In the genomic region with DNA sequence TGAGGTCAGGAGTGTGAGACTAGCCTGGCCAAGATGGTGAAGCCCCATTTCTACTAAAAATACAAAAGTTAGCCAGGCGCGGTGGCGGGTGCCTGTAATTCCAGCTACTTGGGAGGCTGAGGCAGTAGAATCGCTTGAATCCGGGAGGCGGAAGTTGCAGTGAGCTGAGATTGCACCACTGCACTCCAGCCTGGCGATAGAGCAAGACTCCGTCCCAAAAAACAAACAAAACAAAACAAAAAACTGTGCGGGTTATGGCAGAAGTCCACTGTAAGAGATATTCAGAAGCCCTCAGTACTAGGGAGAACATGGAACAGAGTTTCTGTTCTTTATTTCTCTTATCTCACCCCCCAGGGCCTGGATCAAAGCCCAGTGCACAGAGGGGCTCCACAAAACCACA, we compare ENCODE assay signal across 7 cellular contexts. TPM values are rescaled to one million over a fixed set of nuclear protein-coding genes. Genes with fewer than 3 reads are reported as not detected.
DNase-seq lines count a peak whose midpoint lies in the region; ATAC-seq and TF ChIP-seq lines count a peak whose summit lies in the region.
"Not testable (repeated sequence)": the region's sequence is repeated elsewhere in the genome, so short reads cannot be mapped to it uniquely, and the experiment has no call there.

No MANE protein-coding gene starts in this region.

- not testable (repeated sequence) for H2BK120ac ChIP-seq in neuronal stem cell (ENCODE audit: low read depth, low read length)

- H3K36me3 ChIP-seq in GM23338 (ENCODE audit: insufficient read depth); colonic mucosa; esophagus muscularis mucosa; neuronal stem cell (replicated peaks in 1 of 2; ENCODE audit: control insufficient read depth in 2 of 2, insufficient read depth in 2 of 2, low read length in 2 of 2): not testable (repeated sequence)

- H3K4ac ChIP-seq in neuronal stem cell (ENCODE audit: low read length) = not testable (repeated sequence)

- H3F3A ChIP-seq in GM23338 (replicated peaks; ENCODE audit: low read depth) = not testable (repeated sequence)

- not testable (repeated sequence) for H3K36me3 Mint-ChIP-seq in GM23338 (ENCODE audit: low read depth); T-helper 17 cell (ENCODE audit: low read depth); mesothelial cell of epicardium; stimulated activated memory B cell treated with anti-CD40 and anti-IgM and Interleukin-4, amounts not matched to agents 10 μg/mL and 1 μg/mL and 100 μg/mL, for 72 hours

- not testable (repeated sequence) for H3K27ac Mint-ChIP-seq in GM23338
- peak overlapping the region; percentile 76 for H3K27ac Mint-ChIP-seq in T-helper 17 cell
- peak overlapping the region; percentile 62 for H3K27ac Mint-ChIP-seq in mesothelial cell of epicardium
- peak overlapping the region; percentile 19 for H3K27ac Mint-ChIP-seq in stimulated activated memory B cell treated with anti-CD40 and anti-IgM and Interleukin-4, amounts not matched to agents 10 μg/mL and 1 μg/mL and 100 μg/mL, for 72 hours

- H3K9ac ChIP-seq in colonic mucosa (ENCODE audit: low read depth in 2 of 2, low read length in 2 of 2); neuronal stem cell (ENCODE audit: low read depth, low read length, poor library complexity): not testable (repeated sequence)

- DNase-seq in GM23338 (ENCODE audit: low spot score); T-helper 17 cell; mesothelial cell of epicardium (ENCODE audit: low spot score in 2 of 2, unreplicated experiment in 2 of 2); neuronal stem cell (ENCODE audit: low spot score): not testable (repeated sequence)
- DNase-seq in colonic mucosa = peak; percentile 9
- DNase-seq in esophagus muscularis mucosa (ENCODE audit: extremely low spot score) = peak; percentile 17

- H4K91ac ChIP-seq in neuronal stem cell (ENCODE audit: low read depth, low read length, poor library complexity) = not testable (repeated sequence)

- H3K79me2 ChIP-seq in GM23338 (replicated peaks; ENCODE audit: insufficient read depth) = not testable (repeated sequence)

- H3K23ac ChIP-seq in neuronal stem cell (ENCODE audit: low read depth, low read length, poor library complexity) = not testable (repeated sequence)

- H2BK15ac ChIP-seq in neuronal stem cell (ENCODE audit: low read length) = not testable (repeated sequence)

- H3K4me1 ChIP-seq in GM23338 (ENCODE audit: insufficient read depth) (peaks cover 19% of the 10 kb centered on the region), esophagus muscularis mucosa (peaks cover 34 to 54% (median 47%) of the 10 kb centered on the region in 4 donors), neuronal stem cell (ENCODE audit: control insufficient read depth in 2 of 2, insufficient read depth in 1 of 2, low read depth in 1 of 2, low read length in 2 of 2) (peaks cover 5 to 14% of the 10 kb centered on the region in 2 donors)
- not testable (repeated sequence) for H3K4me1 ChIP-seq in colonic mucosa

- intact Hi-C loops in colonic mucosa (cut with DNase I); esophagus muscularis mucosa (cut with DNase I): not testable (repeated sequence)

- H3K4me3 Mint-ChIP-seq in GM23338; T-helper 17 cell; mesothelial cell of epicardium; stimulated activated memory B cell treated with anti-CD40 and anti-IgM and Interleukin-4, amounts not matched to agents 10 μg/mL and 1 μg/mL and 100 μg/mL, for 72 hours: not testable (repeated sequence)

- H4K20me1 ChIP-seq in GM23338 (replicated peaks; ENCODE audit: insufficient read depth) = not testable (repeated sequence)

- H3K14ac ChIP-seq in neuronal stem cell (ENCODE audit: low read length) = not testable (repeated sequence)

- not testable (repeated sequence) for TF ChIP-seq CTCF in GM23338 (conservative IDR thresholded peaks at IDR 0.05; ENCODE audit: low read depth in 2 of 2); colonic mucosa (IDR thresholded peaks at IDR 0.05); esophagus muscularis mucosa (IDR thresholded peaks at IDR 0.05); mesothelial cell of epicardium (IDR thresholded peaks at IDR 0.05; ENCODE audit: unreplicated experiment)

- H3K27me3 Mint-ChIP-seq in GM23338 (ENCODE audit: insufficient read depth, low read depth, poor library complexity); mesothelial cell of epicardium (ENCODE audit: low read depth); stimulated activated memory B cell treated with anti-CD40 and anti-IgM and Interleukin-4, amounts not matched to agents 10 μg/mL and 1 μg/mL and 100 μg/mL, for 72 hours: not testable (repeated sequence)
- peaks cover 14% of the 10 kb centered on the region for H3K27me3 Mint-ChIP-seq in T-helper 17 cell

- not testable (repeated sequence) for H3K27ac ChIP-seq in GM23338 (ENCODE audit: low read depth); colonic mucosa; neuronal stem cell (replicated peaks; ENCODE audit: low read length)
- peak overlapping the region in 3 of 4 donors; percentile 49 to 66 (median 56) for H3K27ac ChIP-seq in esophagus muscularis mucosa (replicated peaks in 1 of 4)

- not testable (repeated sequence) for H2BK5ac ChIP-seq in neuronal stem cell (ENCODE audit: low read length)

- not testable (repeated sequence) for H3K27me3 ChIP-seq in GM23338 (ENCODE audit: insufficient read depth); colonic mucosa; esophagus muscularis mucosa; neuronal stem cell (ENCODE audit: control insufficient read depth in 3 of 3, insufficient read depth in 3 of 3, low read depth in 1 of 3, low read length in 3 of 3)

- H3K4me2 ChIP-seq in GM23338; neuronal stem cell (ENCODE audit: insufficient read depth, low read length, poor library complexity, severe bottlenecking): not testable (repeated sequence)

- not testable (repeated sequence) for H4K8ac ChIP-seq in neuronal stem cell (ENCODE audit: low read depth, low read length)

- ATAC-seq in GM23338; T-helper 17 cell; stimulated activated memory B cell treated with anti-CD40 and anti-IgM and Interleukin-4, amounts not matched to agents 10 μg/mL and 1 μg/mL and 100 μg/mL, for 72 hours: not testable (repeated sequence)

- H3K18ac ChIP-seq in neuronal stem cell (ENCODE audit: low read length) = not testable (repeated sequence)

- not testable (repeated sequence) for H3K9me3 ChIP-seq in T-helper 17 cell (ENCODE audit: control insufficient read depth, low read length, poor library complexity, severe bottlenecking); colonic mucosa; esophagus muscularis mucosa; neuronal stem cell (replicated peaks in 1 of 2; ENCODE audit: control insufficient read depth in 2 of 2, insufficient read depth in 1 of 2, low read depth in 1 of 2, low read length in 2 of 2)

- H3K4me3 ChIP-seq in GM23338; colonic mucosa; esophagus muscularis mucosa; neuronal stem cell (ENCODE audit: low read length in 2 of 2): not testable (repeated sequence)

- H3K79me1 ChIP-seq in neuronal stem cell (ENCODE audit: low read depth, low read length) = not testable (repeated sequence)

- not testable (repeated sequence) for H3K9me2 ChIP-seq in GM23338 (ENCODE audit: insufficient read depth)

- not testable (repeated sequence) for H2AK5ac ChIP-seq in neuronal stem cell (ENCODE audit: low read depth, low read length)

- not testable (repeated sequence) for TF ChIP-seq EP300 in esophagus muscularis mucosa (IDR thresholded peaks at IDR 0.05)

- 72% methylated on average over 9 of the region's 9 CpGs for WGBS in esophagus muscularis mucosa
- no CpG with 5 or more reads among the region's 9 CpGs for WGBS in neuronal stem cell (ENCODE audit: extremely low coverage in 2 of 2, insufficient read length in 2 of 2, insufficient replicate concordance in 1 of 2), 2 donors

- H3K4me1 Mint-ChIP-seq in GM23338 = peaks cover 29% of the 10 kb centered on the region
- not testable (repeated sequence) for H3K4me1 Mint-ChIP-seq in T-helper 17 cell
- peaks cover 47% of the 10 kb centered on the region for H3K4me1 Mint-ChIP-seq in mesothelial cell of epicardium
- H3K4me1 Mint-ChIP-seq in stimulated activated memory B cell treated with anti-CD40 and anti-IgM and Interleukin-4, amounts not matched to agents 10 μg/mL and 1 μg/mL and 100 μg/mL, for 72 hours = peaks cover 23% of the 10 kb centered on the region

- H2AFZ ChIP-seq in GM23338 (peak overlapping the region; percentile 66; the same call in 1 of the 2 replicates), neuronal stem cell (ENCODE audit: low read length) (peak overlapping the region; percentile 64)

- H3K9me3 Mint-ChIP-seq in GM23338; mesothelial cell of epicardium; stimulated activated memory B cell treated with anti-CD40 and anti-IgM and Interleukin-4, amounts not matched to agents 10 μg/mL and 1 μg/mL and 100 μg/mL, for 72 hours: not testable (repeated sequence)

- TF ChIP-seq POLR2A in esophagus muscularis mucosa (IDR thresholded peaks at IDR 0.05; ENCODE audit: low read depth) = not testable (repeated sequence)

- H2BK12ac ChIP-seq in neuronal stem cell (ENCODE audit: low read length) = not testable (repeated sequence)

RNA-seq across cellular contexts. Expression of a gene that starts 34.8 kb away (rescaled TPM):
- 99.7 and 108 TPM in 2 replicates for total RNA-seq in GM23338 (2014; rRNA removed; shearing (Covaris generic))
- polyA plus RNA-seq in GM23338 (2016; fragmentation: Nextera tagmentation; extraction: Ambion mirVana) = 86.3 and 101 TPM in 2 replicates
- total RNA-seq in T-helper 17 cell (100 to 1,000 TPM; 137 to 146 TPM), colonic mucosa (100 to 1,000 TPM in 1 of 2 donors, 10 to 100 TPM in 1; 94.2 to 150 TPM), esophagus muscularis mucosa (100 to 1,000 TPM in 3 of 4 donors, 10 to 100 TPM in 1; 84.1 to 125 (median 118) TPM), mesothelial cell of epicardium (768 to 806 TPM (median 799 TPM) in 3 replicates)
- 142 TPM for polyA plus RNA-seq in neuronal stem cell (2013, experiment 1 of 2)
- polyA plus RNA-seq in neuronal stem cell (2013, experiment 2 of 2) = 142 TPM
